ENCODE assay signal across 8 cellular contexts in the genomic region with DNA sequence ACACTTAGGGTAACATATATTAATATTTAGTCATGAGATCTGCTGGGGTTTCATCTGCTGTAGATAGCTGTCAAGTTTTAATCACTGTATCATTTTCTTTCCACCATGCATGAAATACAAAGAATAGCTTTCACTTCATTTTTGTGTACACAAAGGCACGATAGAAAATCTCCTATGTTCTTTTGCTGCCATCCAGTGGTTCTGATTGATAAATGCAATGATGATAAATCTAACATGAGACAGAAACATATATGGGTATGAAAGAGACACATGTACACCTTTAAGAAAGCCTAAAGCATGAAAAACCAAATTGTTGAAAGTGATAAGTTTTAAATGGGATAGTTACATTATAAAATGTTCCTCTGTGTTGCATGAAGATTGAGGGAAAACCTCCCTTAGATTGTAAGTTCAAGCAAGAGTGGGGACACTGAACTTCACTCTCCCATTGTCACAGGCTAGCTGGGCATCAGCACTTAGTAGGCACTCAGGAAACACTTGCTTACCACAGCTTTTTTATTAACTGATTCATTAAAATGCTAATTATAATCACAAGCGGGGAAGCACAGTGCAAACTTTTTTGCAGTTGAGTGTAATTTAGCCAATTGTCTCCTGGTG. TPM values are rescaled to one million over a fixed set of nuclear protein-coding genes. Genes with fewer than 3 reads are reported as not detected.
A peak's percentile ranks its signal among the peaks of the same experiment; 100 is the strongest.
DNase-seq lines count a peak whose midpoint lies in the region; ATAC-seq and TF ChIP-seq lines count a peak whose summit lies in the region.

No MANE protein-coding gene starts in this region.

- POLR2A ChIA-PET in PC-9 (lab: Charles Lee; ENCODE audit: unreplicated experiment): no interaction called here

- CTCF ChIA-PET in PC-9 (lab: Charles Lee): interaction anchor here (1.0 kb wide), 1 partner anchor 1602 kb away, joined by 5 read pairs; no protein-coding TSS in a partner anchor

- H3K9me3 Mint-ChIP-seq in endothelial cell (ENCODE audit: unreplicated experiment): no peaks in the 10 kb centered on the region
- H3K9me3 Mint-ChIP-seq in neural progenitor cell: no peaks in the 10 kb centered on the region

- H3K27ac ChIP-seq in DND-41 (ENCODE audit: low read length): no peak overlapping the region
- H3K27ac ChIP-seq in PC-9: no peak overlapping the region
- H3K27ac ChIP-seq in neural progenitor cell: no peak overlapping the region

- intact Hi-C loops in PC-9 (cut with micrococcal nuclease; ENCODE audit: unreplicated experiment): loop anchor here (1.0 to 5.0 kb wide), 3 partner anchors 185 to 299 kb away; no protein-coding TSS in a partner anchor

- H3K9me2 ChIP-seq in PC-9 (ENCODE audit: insufficient read depth): no peaks in the 10 kb centered on the region

- no TSS peak for BruUV-seq in PC-9 (replicated peaks; lab: Mats Ljungman, UMichigan)

- no peaks in the 10 kb centered on the region for H3K36me3 Mint-ChIP-seq in endothelial cell (ENCODE audit: low read depth, unreplicated experiment)
- H3K36me3 Mint-ChIP-seq in neural progenitor cell: no peaks in the 10 kb centered on the region

- H4K20me1 ChIP-seq in DND-41 (ENCODE audit: insufficient read depth, low read length): no peaks in the 10 kb centered on the region
- H4K20me1 ChIP-seq in PC-9 (ENCODE audit: insufficient read depth): no peaks in the 10 kb centered on the region
- no peaks in the 10 kb centered on the region for H4K20me1 ChIP-seq in neural progenitor cell (ENCODE audit: low read depth)

- DNase-seq in DND-41 (no peak), Kasumi-1 (lab: John Stamatoyannopoulos, UW) (peak; percentile 65 to 72), PC-9 (no peak), endothelial cell (ENCODE audit: low spot score) (no peak), neural progenitor cell (ENCODE audit: low spot score) (peak; percentile 65), cortex of kidney (lab: John Stamatoyannopoulos, UW) (no peak)

- H3K4me1 ChIP-seq in DND-41 (ENCODE audit: insufficient read depth, low read length): no peaks in the 10 kb centered on the region
- no peaks in the 10 kb centered on the region for H3K4me1 ChIP-seq in PC-9 (replicated peaks; ENCODE audit: insufficient read depth)
- H3K4me1 ChIP-seq in neural progenitor cell: no peaks in the 10 kb centered on the region

- H3K4me3 ChIP-seq in DND-41 (ENCODE audit: low read depth in 1 of 2, low read length in 2 of 2) (no peak overlapping the region), PC-9 (no peak overlapping the region), neural progenitor cell (no peak overlapping the region)

- H3K4me3 Mint-ChIP-seq in endothelial cell (ENCODE audit: unreplicated experiment): no peak overlapping the region
- H3K4me3 Mint-ChIP-seq in neural progenitor cell: no peak overlapping the region

- no peak overlapping the region for H3K27ac Mint-ChIP-seq in endothelial cell (ENCODE audit: unreplicated experiment)
- no peak overlapping the region for H3K27ac Mint-ChIP-seq in neural progenitor cell

- peak; percentile 67 for ATAC-seq in DND-41 (ENCODE audit: insufficient read depth, low read depth)
- peak; percentile 80 for ATAC-seq in GM21515 (IDR thresholded peaks at IDR 0.05; ENCODE audit: unreplicated experiment)
- ATAC-seq in GM19023 (IDR thresholded peaks at IDR 0.05; ENCODE audit: unreplicated experiment): no peak

- TF ChIP-seq CTCF in DND-41 (IDR thresholded peaks at IDR 0.05; ENCODE audit: borderline replicate concordance, extremely low read depth, low read length, poor library complexity, severe bottlenecking) (peak; percentile 73), PC-9 (conservative IDR thresholded peaks at IDR 0.05) (peak; percentile 82), endothelial cell (IDR thresholded peaks at IDR 0.05; ENCODE audit: unreplicated experiment) (peak; percentile 64), neural progenitor cell (IDR thresholded peaks at IDR 0.05) (peak; percentile 84)

- H3K9me3 ChIP-seq in DND-41 (ENCODE audit: insufficient read depth, low read length, severe bottlenecking) (no peaks in the 10 kb centered on the region), PC-9 (ENCODE audit: insufficient read depth, low read depth) (no peaks in the 10 kb centered on the region), neural progenitor cell (ENCODE audit: low read depth) (no peaks in the 10 kb centered on the region)

- H3K36me3 ChIP-seq in DND-41 (ENCODE audit: insufficient read depth, low read length): no peaks in the 10 kb centered on the region
- no peaks in the 10 kb centered on the region for H3K36me3 ChIP-seq in PC-9 (ENCODE audit: low read depth)
- no peaks in the 10 kb centered on the region for H3K36me3 ChIP-seq in neural progenitor cell

- H3K27me3 Mint-ChIP-seq in endothelial cell (ENCODE audit: unreplicated experiment) (no peaks in the 10 kb centered on the region), neural progenitor cell (ENCODE audit: insufficient read depth, low read depth) (no peaks in the 10 kb centered on the region)

- H2AFZ ChIP-seq in DND-41 (ENCODE audit: low read depth, low read length): no peak overlapping the region
- H2AFZ ChIP-seq in PC-9: no peak overlapping the region
- no peak overlapping the region for H2AFZ ChIP-seq in neural progenitor cell (replicated peaks)

- H3K4me1 Mint-ChIP-seq in endothelial cell (ENCODE audit: unreplicated experiment): no peaks in the 10 kb centered on the region
- no peaks in the 10 kb centered on the region for H3K4me1 Mint-ChIP-seq in neural progenitor cell

- H3K9ac ChIP-seq in DND-41 (ENCODE audit: low read depth, low read length) (no peak overlapping the region), neural progenitor cell (no peak overlapping the region)

- H3K4me2 ChIP-seq in DND-41 (ENCODE audit: insufficient read depth, low read length): no peak overlapping the region
- H3K4me2 ChIP-seq in PC-9: no peak overlapping the region
- no peak overlapping the region for H3K4me2 ChIP-seq in neural progenitor cell

- H3K79me2 ChIP-seq in DND-41 (ENCODE audit: insufficient read depth, low read length): no peaks in the 10 kb centered on the region
- no peaks in the 10 kb centered on the region for H3K79me2 ChIP-seq in PC-9 (ENCODE audit: low read depth)
- H3K79me2 ChIP-seq in neural progenitor cell (ENCODE audit: low read depth): no peaks in the 10 kb centered on the region

- no peaks in the 10 kb centered on the region for H3F3A ChIP-seq in PC-9 (ENCODE audit: insufficient read depth, low read depth)
- no peaks in the 10 kb centered on the region for H3F3A ChIP-seq in neural progenitor cell (ENCODE audit: low read depth)

- H3K27me3 ChIP-seq in DND-41 (ENCODE audit: insufficient read depth, low read length, poor library complexity): no peaks in the 10 kb centered on the region
- H3K27me3 ChIP-seq in PC-9 (ENCODE audit: insufficient read depth, low read depth): no peaks in the 10 kb centered on the region
- H3K27me3 ChIP-seq in neural progenitor cell: no peaks in the 10 kb centered on the region

RNA-seq across cellular contexts. Expression of a gene that starts 31.2 kb away (rescaled TPM):
- total RNA-seq in PC-9 (2021) (22.3 and 24.8 TPM in 2 replicates), endothelial cell (ENCODE audit: unreplicated experiment) (20.9 TPM), neural progenitor cell (ENCODE audit: low replicate concordance) (38.8 and 66.6 TPM in 2 replicates)

Comparison
In these comparisons a context has a peak if more than half of its experiments do, and no peak if none do; other contexts are left out.
1. DNase-seq: peak in Kasumi-1 (2 of 2) and neural progenitor cell (single experiment); none in DND-41 (single experiment), PC-9 (0 of 2), endothelial cell (single experiment) and cortex of kidney (single experiment).
2. Peak in every context shown above with its lines, with median percentiles within 50 percentile points of each other: CTCF ChIP-seq.